8 cellular contexts compared by ENCODE assay signal in the genomic region with DNA sequence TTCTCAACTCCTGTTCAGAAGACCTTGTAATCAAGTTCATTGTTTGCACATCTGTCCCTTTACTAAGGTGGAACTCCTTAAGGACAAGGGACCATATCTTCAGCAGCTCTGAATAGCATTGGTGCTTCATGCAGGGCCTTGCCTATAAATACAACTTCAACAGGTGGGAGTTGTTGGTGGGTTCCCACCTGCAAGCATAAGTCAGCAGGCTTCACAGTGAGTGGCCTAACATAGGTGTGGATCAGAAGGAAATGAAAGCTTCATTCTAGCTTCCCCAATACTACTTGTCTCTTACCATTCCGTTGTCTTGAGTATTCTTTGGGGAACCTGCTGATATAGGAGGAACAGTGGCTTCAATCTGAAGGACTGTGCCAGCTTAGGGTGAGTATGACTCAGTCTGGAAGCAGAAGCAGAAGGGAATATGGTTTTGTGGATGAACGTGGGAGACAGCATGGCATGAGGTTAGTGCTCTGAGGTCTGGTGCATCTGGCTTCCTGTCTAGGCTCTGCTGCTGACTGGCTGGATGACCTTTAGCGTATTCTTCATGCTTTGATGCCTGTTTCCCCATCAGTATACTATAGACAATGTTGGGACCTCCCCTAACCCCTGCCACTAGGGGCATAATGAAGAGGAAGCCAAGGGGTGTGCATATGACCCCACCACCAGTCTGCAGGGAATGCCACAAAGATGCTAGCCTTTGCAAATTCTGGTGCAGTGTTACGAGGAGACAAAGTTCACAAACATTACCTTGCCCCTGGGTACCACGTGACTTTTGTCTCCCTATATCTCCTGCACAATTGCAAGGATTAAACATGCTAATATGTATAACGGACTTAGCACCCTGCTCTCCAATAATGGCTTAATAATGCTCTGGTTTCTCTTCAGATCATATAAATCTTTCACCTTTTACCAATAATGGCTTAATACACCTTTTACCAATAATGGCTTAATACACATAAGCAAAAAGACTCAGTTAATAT.
A peak's percentile ranks its signal among the peaks of the same experiment; 100 is the strongest.
DNase-seq lines count a peak whose midpoint lies in the region; ATAC-seq and TF ChIP-seq lines count a peak whose summit lies in the region.

No MANE protein-coding gene starts in this region.

- no peak overlapping the region for H3K9ac ChIP-seq in smooth muscle cell (ENCODE audit: low read depth)

- TF ChIP-seq CTCF in GM13976 (IDR thresholded peaks at IDR 0.05; ENCODE audit: borderline replicate concordance, control extremely low read depth, extremely low read depth, insufficient read depth, missing control alignments) (peak; percentile 15), fibroblast of mammary gland (conservative IDR thresholded peaks at IDR 0.05; ENCODE audit: control insufficient read depth, insufficient read depth, low read depth, low read length) (peak; percentile 1), smooth muscle cell (IDR thresholded peaks at IDR 0.05; ENCODE audit: borderline replicate concordance, insufficient read depth, poor library complexity, severe bottlenecking) (no peak)

- peaks cover 3% of the 10 kb centered on the region for H3F3A ChIP-seq in smooth muscle cell (ENCODE audit: low read depth)

- H3K79me2 ChIP-seq in smooth muscle cell (ENCODE audit: low read depth) = no peaks in the 10 kb centered on the region

- 93% methylated on average over 6 of the region's 6 CpGs for WGBS in smooth muscle cell (ENCODE audit: low lambda C conversion rate)

- H3K36me3 ChIP-seq in smooth muscle cell (ENCODE audit: low read depth) = no peaks in the 10 kb centered on the region

- no peak for DNase-seq in GM13976 (ENCODE audit: low spot score)
- DNase-seq in fibroblast of mammary gland (ENCODE audit: low read depth) = no peak
- no peak for DNase-seq in NCI-H187 treated with DMSO at 0.1 percent for 48 hours (lab: John Stamatoyannopoulos, UW)
- no peak for DNase-seq in cerebellum (ENCODE audit: low spot score)
- no peak for DNase-seq in NCI-H2029 (lab: John Stamatoyannopoulos, UW)
- DNase-seq in smooth muscle cell (lab: John Stamatoyannopoulos, UW; ENCODE audit: unreplicated experiment) = no peak

- no peaks in the 10 kb centered on the region for H3K9me3 ChIP-seq in smooth muscle cell (replicated peaks; ENCODE audit: low read depth)

- no peaks in the 10 kb centered on the region for H3K27me3 ChIP-seq in smooth muscle cell (ENCODE audit: low read depth)

- in situ Hi-C loops in GM13976 (cut with MboI; ENCODE audit: low sequenced_read_pairs, unreplicated experiment) = loop anchor here (5.0 kb wide), 1 partner anchor 60 kb away; no protein-coding TSS in a partner anchor

- H3K27ac ChIP-seq in smooth muscle cell (ENCODE audit: low read depth) = no peak overlapping the region

- H2AFZ ChIP-seq in smooth muscle cell (ENCODE audit: low read depth) = no peak overlapping the region

- H3K4me1 ChIP-seq in smooth muscle cell (ENCODE audit: low read depth) = no peaks in the 10 kb centered on the region

- ATAC-seq in GM21515 (IDR thresholded peaks at IDR 0.05; ENCODE audit: unreplicated experiment) (peak; percentile 44), HG03575 (IDR thresholded peaks at IDR 0.05; ENCODE audit: extremely low read depth, insufficient number of reproducible peaks, low FRiP score, unreplicated experiment) (peak; percentile 24)

- no peak overlapping the region for H3K4me2 ChIP-seq in smooth muscle cell

- peaks cover 4% of the 10 kb centered on the region for H4K20me1 ChIP-seq in smooth muscle cell (ENCODE audit: low read depth)

- H3K4me3 ChIP-seq in fibroblast of mammary gland (ENCODE audit: control insufficient read depth, low read depth, low read length) (no peak overlapping the region), smooth muscle cell (no peak overlapping the region)
